In the genomic region with DNA sequence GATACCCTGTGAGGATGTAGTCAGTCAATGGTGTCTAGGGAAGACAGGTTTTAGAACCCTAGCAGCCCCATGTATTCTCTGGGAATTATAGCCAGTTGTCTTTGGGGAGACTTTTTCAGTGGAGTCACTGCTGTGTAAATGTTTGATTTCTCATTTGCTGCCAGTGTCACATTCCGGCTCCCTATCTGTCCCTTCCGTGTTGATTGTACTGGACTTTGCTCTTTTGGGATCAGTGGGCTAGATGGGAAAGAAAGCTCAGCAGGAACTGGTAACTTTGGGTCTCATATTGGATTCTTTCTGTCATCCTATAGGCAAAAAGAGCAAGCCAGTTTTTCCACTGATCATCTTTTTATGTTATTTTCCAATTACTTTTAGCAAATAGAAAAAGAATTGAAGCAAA, we compare ENCODE assay signal across 20 cellular contexts.
DNase-seq lines count a peak whose midpoint lies in the region; ATAC-seq, FAIRE-seq and TF ChIP-seq lines count a peak whose summit lies in the region.
"Had no signal": no experiment of that assay in that cellular context is flagged by ENCODE, and none has a peak within 500 bp of the region (broad histone marks: within the 10 kb centered on the region; RNA-seq: fewer than 3 reads in every experiment).

No MANE protein-coding gene starts in this region.

- POLR2A ChIA-PET in Caco-2 (lab: Charles Lee) = interaction anchor here (0.6 kb wide), 1 partner anchor 770 kb away, joined by 3 read pairs; the partner anchor contains the start of gene HSPD1
- POLR2A ChIA-PET in endothelial cell of umbilical vein (lab: Charles Lee) = no interaction called here

- H3K27ac Mint-ChIP-seq in Caco-2 (ENCODE audit: unreplicated experiment) = peak overlapping the region; percentile 53
- H3K27ac Mint-ChIP-seq: CD4-positive, CD25-positive, alpha-beta regulatory T cell; H9 had no signal

- peaks cover 36% of the 10 kb centered on the region for H3K36me3 Mint-ChIP-seq in Caco-2 (ENCODE audit: insufficient read depth, unreplicated experiment)
- H3K36me3 Mint-ChIP-seq: CD4-positive, CD25-positive, alpha-beta regulatory T cell had no signal

- no peak overlapping the region for H3K27ac ChIP-seq in endothelial cell of umbilical vein (ENCODE audit: insufficient read depth, low read depth, low read length)
- no peak overlapping the region for H3K27ac ChIP-seq in liver (ENCODE audit: low read depth in 1 of 2, low read length in 2 of 2)
- H3K27ac ChIP-seq in pancreas = no peak overlapping the region
- H3K27ac ChIP-seq in kidney (ENCODE audit: low read depth in 2 of 2, low read length in 2 of 2) = no peak overlapping the region
- H3K27ac ChIP-seq: BLaER1 treated with 17β-estradiol and CSF1 and Interleukin-3, amounts not matched to agents 10 nM and 100 nM had no signal

- H3K79me2 ChIP-seq in endothelial cell of umbilical vein (ENCODE audit: control insufficient read depth, insufficient read depth, low read length) = no peaks in the 10 kb centered on the region

- TF ChIP-seq CTCF in Caco-2 (IDR thresholded peaks at IDR 0.05; ENCODE audit: insufficient read depth in 1 of 2, low read depth in 1 of 2, low read length in 1 of 2, severe bottlenecking in 1 of 2, unreplicated experiment in 1 of 2) (no peak), endothelial cell of umbilical vein (IDR thresholded peaks at IDR 0.05; ENCODE audit: extremely low read depth in 1 of 2, insufficient read depth in 1 of 2, low read depth in 1 of 2, low read length in 2 of 2) (no peak), liver (IDR thresholded peaks at IDR 0.05; ENCODE audit: low read depth, low read length, missing input control) (no peak), pancreas (IDR thresholded peaks at IDR 0.05) (no peak), kidney (IDR thresholded peaks at IDR 0.05; ENCODE audit: borderline replicate concordance, extremely low read depth, insufficient read depth) (no peak), lower leg skin (IDR thresholded peaks at IDR 0.05) (no peak)

- no peaks in the 10 kb centered on the region for H4K20me1 ChIP-seq in endothelial cell of umbilical vein (replicated peaks; ENCODE audit: control insufficient read depth, extremely low read depth, insufficient read depth, low read length)
- H4K20me1 ChIP-seq: BLaER1 treated with 17β-estradiol and CSF1 and Interleukin-3, amounts not matched to agents 10 nM and 100 nM had no signal

- intact Hi-C loops in Caco-2 (cut with micrococcal nuclease; ENCODE audit: unreplicated experiment) = no loop called here
- intact Hi-C loops in endothelial cell of umbilical vein (cut with micrococcal nuclease) = no loop called here
- intact Hi-C loops in pancreas (cut with DNase I) = no loop called here
- intact Hi-C loops in kidney (cut with DNase I) = no loop called here
- intact Hi-C loops in lower leg skin (cut with DNase I; ENCODE audit: low total_unique reads) = no loop called here

- H3K4me2 ChIP-seq in endothelial cell of umbilical vein (ENCODE audit: insufficient read depth, low read length) = no peak overlapping the region
- H3K4me2 ChIP-seq: BLaER1 treated with 17β-estradiol and CSF1 and Interleukin-3, amounts not matched to agents 10 nM and 100 nM had no signal

- H3K36me3 ChIP-seq in Caco-2 (ENCODE audit: control insufficient read depth, insufficient read depth, low read length) (no peaks in the 10 kb centered on the region), endothelial cell of umbilical vein (ENCODE audit: control insufficient read depth in 2 of 2, extremely low read depth in 1 of 2, insufficient read depth in 2 of 2, low read length in 2 of 2) (peaks cover 0 to 2% of the 10 kb centered on the region in 2 experiments), liver (ENCODE audit: control insufficient read depth in 4 of 4, insufficient read depth in 3 of 4, low read depth in 1 of 4, low read length in 3 of 4) (peaks cover 3 to 48% (median 24%) of the 10 kb centered on the region in 4 donors), pancreas (no peaks in the 10 kb centered on the region), kidney (ENCODE audit: control insufficient read depth in 1 of 2, insufficient read depth in 2 of 2, low read length in 2 of 2) (peaks cover 0 to 5% of the 10 kb centered on the region in 2 donors)

- TF ChIP-seq RAD21 in liver (IDR thresholded peaks at IDR 0.05) = peak; percentile 42 to 48

- H3K4me1 ChIP-seq in Caco-2 = peaks cover 15% of the 10 kb centered on the region
- H3K4me1 ChIP-seq in endothelial cell of umbilical vein (ENCODE audit: control insufficient read depth, extremely low read depth, insufficient read depth, low read length) = no peaks in the 10 kb centered on the region
- peaks cover 0 to 11% (median 7%) of the 10 kb centered on the region in 4 donors for H3K4me1 ChIP-seq in liver (ENCODE audit: control insufficient read depth in 4 of 4, insufficient read depth in 4 of 4, low read length in 3 of 4)
- no peaks in the 10 kb centered on the region for H3K4me1 ChIP-seq in pancreas
- H3K4me1 ChIP-seq in kidney (ENCODE audit: control insufficient read depth in 1 of 2, insufficient read depth in 1 of 2, low read depth in 1 of 2, low read length in 2 of 2) = no peaks in the 10 kb centered on the region
- H3K4me1 ChIP-seq: BLaER1 treated with 17β-estradiol and CSF1 and Interleukin-3, amounts not matched to agents 10 nM and 100 nM had no signal

- H2AFZ ChIP-seq in endothelial cell of umbilical vein (ENCODE audit: low read depth, low read length) = no peak overlapping the region

- no peak for TF ChIP-seq POLR2A in endothelial cell of umbilical vein (IDR thresholded peaks at IDR 0.05; ENCODE audit: low read depth, low read length)
- no peak for TF ChIP-seq POLR2A in lower leg skin (IDR thresholded peaks at IDR 0.05)

- BruUV-seq in Caco-2 (replicated peaks; lab: Mats Ljungman, UMichigan) (no TSS peak), endothelial cell of umbilical vein (replicated peaks; lab: Mats Ljungman, UMichigan) (no TSS peak)

- H3K27me3 ChIP-seq in Caco-2 (replicated peaks; ENCODE audit: control insufficient read depth, insufficient read depth, low read length) = no peaks in the 10 kb centered on the region
- H3K27me3 ChIP-seq in endothelial cell of umbilical vein (ENCODE audit: control insufficient read depth in 2 of 2, insufficient read depth in 2 of 2, low read length in 2 of 2) = no peaks in the 10 kb centered on the region
- H3K27me3 ChIP-seq in liver (ENCODE audit: control insufficient read depth in 4 of 4, insufficient read depth in 4 of 4, low read length in 3 of 4) = no peaks in the 10 kb centered on the region
- no peaks in the 10 kb centered on the region for H3K27me3 ChIP-seq in pancreas
- H3K27me3 ChIP-seq: BLaER1 treated with 17β-estradiol and CSF1 and Interleukin-3, amounts not matched to agents 10 nM and 100 nM had no signal

- CTCF ChIA-PET in Caco-2 (lab: Charles Lee) = interaction anchor here (1.0 kb wide), 1 partner anchor 22 kb away, joined by 5 read pairs; no protein-coding TSS in a partner anchor
- CTCF ChIA-PET in endothelial cell of umbilical vein (lab: Charles Lee) = interaction anchor here (1.0 to 1.9 kb wide), 3 partner anchors 10 to 12 kb away, joined by 3 to 5 read pairs (median 3); no protein-coding TSS in a partner anchor

- 42% methylated on average over 2 of the region's 2 CpGs for WGBS in liver
- 10 to 14% methylated on average over 2 of the region's 2 CpGs for WGBS in pancreas, 2 donors
- WGBS in lower leg skin, 2 donors = 98% methylated on average over 2 of the region's 2 CpGs

- H3K4me3 ChIP-seq in Caco-2 (ENCODE audit: low read depth, low read length) = no peak overlapping the region
- no peak overlapping the region for H3K4me3 ChIP-seq in endothelial cell of umbilical vein (replicated peaks in 1 of 3; ENCODE audit: insufficient read depth in 1 of 3, low read depth in 1 of 3, low read length in 3 of 3)
- no peak overlapping the region for H3K4me3 ChIP-seq in liver (ENCODE audit: low read depth in 1 of 3, low read length in 3 of 3)
- H3K4me3 ChIP-seq in pancreas = no peak overlapping the region
- H3K4me3 ChIP-seq in kidney (ENCODE audit: low read length in 2 of 2) = no peak overlapping the region
- no peak overlapping the region for H3K4me3 ChIP-seq in lower leg skin (ENCODE audit: low read depth, poor library complexity, severe bottlenecking)
- H3K4me3 ChIP-seq: BLaER1 treated with 17β-estradiol and CSF1 and Interleukin-3, amounts not matched to agents 10 nM and 100 nM had no signal

- H3K9me3 Mint-ChIP-seq in Caco-2 (ENCODE audit: unreplicated experiment) = no peaks in the 10 kb centered on the region
- H3K9me3 Mint-ChIP-seq: H9 had no signal

- no peaks in the 10 kb centered on the region for H3K9me1 ChIP-seq in endothelial cell of umbilical vein (replicated peaks; ENCODE audit: control insufficient read depth, extremely low read depth, insufficient read depth, low read length)

- dilution Hi-C loops in endothelial cell of umbilical vein (cut with MboI; ENCODE audit: extremely low pct_ligation_motif_present, low sequenced_read_pairs) = no loop called here

- H3K27me3 Mint-ChIP-seq in Caco-2 (ENCODE audit: insufficient read depth, unreplicated experiment) = no peaks in the 10 kb centered on the region
- H3K27me3 Mint-ChIP-seq: CD4-positive, CD25-positive, alpha-beta regulatory T cell had no signal

- no peaks in the 10 kb centered on the region for H3K9me3 ChIP-seq in Caco-2
- H3K9me3 ChIP-seq in endothelial cell of umbilical vein (replicated peaks; ENCODE audit: control insufficient read depth, insufficient read depth, low read length) = no peaks in the 10 kb centered on the region
- H3K9me3 ChIP-seq in liver (ENCODE audit: control insufficient read depth in 4 of 4, low read length in 3 of 4) = no peaks in the 10 kb centered on the region
- no peaks in the 10 kb centered on the region for H3K9me3 ChIP-seq in pancreas
- no peaks in the 10 kb centered on the region for H3K9me3 ChIP-seq in kidney (ENCODE audit: control insufficient read depth in 1 of 2, low read length in 2 of 2)

- peak; percentile 82 to 92 (median 92) for ATAC-seq in pancreas

- no peak overlapping the region for H3K4me3 Mint-ChIP-seq in Caco-2 (ENCODE audit: unreplicated experiment)
- H3K4me3 Mint-ChIP-seq: CD4-positive, CD25-positive, alpha-beta regulatory T cell; H9 had no signal

- DNase-seq in Caco-2 (peak; percentile 34 to 41), endothelial cell of umbilical vein (ENCODE audit: low read depth, low spot score) (no peak), pancreas (peak in 1 of 6 donors; percentile 7), kidney (no peak), lower leg skin (ENCODE audit: low spot score in 2 of 2) (no peak), islet precursor cell (no peak)
- no peak for DNase-seq in NK-92 treated with Interleukin-12 subunit alpha and Interleukin-12 subunit beta, amount 100 ng/mL, for 24 hours (lab: John Stamatoyannopoulos, UW)
- DNase-seq: ACHN; Calu3; CD4-positive, CD25-positive, alpha-beta regulatory T cell; DMS 273 treated with DMSO at 0.1 percent for 48 hours; DMS79 treated with DMSO at 0.1 percent for 48 hours; EL; GOT3; H9 had no signal

- H3K4me1 Mint-ChIP-seq in Caco-2 (ENCODE audit: low read depth, unreplicated experiment) = no peaks in the 10 kb centered on the region
- H3K4me1 Mint-ChIP-seq: H9 had no signal

- H3K9ac ChIP-seq in endothelial cell of umbilical vein (replicated peaks; ENCODE audit: extremely low read depth, insufficient read depth, low read length) (no peak overlapping the region), liver (ENCODE audit: low read depth in 1 of 2, low read length in 2 of 2) (no peak overlapping the region), kidney (ENCODE audit: low read length in 2 of 2) (no peak overlapping the region)
- H3K9ac ChIP-seq: BLaER1 treated with 17β-estradiol and CSF1 and Interleukin-3, amounts not matched to agents 10 nM and 100 nM had no signal

- FAIRE-seq in endothelial cell of umbilical vein (lab: Jason Lieb, UNC) (peak; percentile 35), pancreas (lab: Jason Lieb, UNC) (no peak), kidney (lab: Jason Lieb, UNC) (no peak)
- FAIRE-seq: G401.6, GM12891, HTR-8/SVneo had no signal

Comparison
In these comparisons a context has a peak if more than half of its experiments do, and no peak if none do; other contexts are left out.
1. DNase-seq: peak in Caco-2 (2 of 2); none in endothelial cell of umbilical vein (single experiment), kidney (single experiment), NK-92 treated with Interleukin-12 subunit alpha and Interleukin-12 subunit beta, amount 100 ng/mL, for 24 hours (single experiment), lower leg skin (0 of 2) and islet precursor cell (single experiment).